8 cellular contexts compared by ENCODE assay signal in genomic region chr16:2911580-2912329, GRCh38. TPM values are rescaled to one million over a fixed set of nuclear protein-coding genes. Genes with fewer than 3 reads are reported as not detected.
DNase-seq lines count a peak whose midpoint lies in the region; ATAC-seq lines count a peak whose summit lies in the region.

Gene FLYWCH1, plus strand, starts transcription at chr16:2911931. Its CDS starts 17,755 bp downstream, at chr16:2929686.

- H3K4me3 ChIP-seq in aorta (ENCODE audit: low read length in 2 of 2) = peak within 1 kb of the TSS; percentile 84 to 86

- DNase-seq in NCI-H2081 treated with DMSO at 0.1 percent for 48 hours (lab: John Stamatoyannopoulos, UW) (peak; percentile 86), T1000 (lab: John Stamatoyannopoulos, UW) (peak; percentile 97), astrocyte of the hippocampus (ENCODE audit: low read depth, low spot score) (peak; percentile 100), hepatic stellate cell (ENCODE audit: low spot score) (peak; percentile 96), renal cortical epithelial cell (ENCODE audit: low read depth) (peak; percentile 90), aorta (peak; percentile 99 to 100)

- H3K27ac ChIP-seq in aorta (ENCODE audit: low read depth in 1 of 2, low read length in 2 of 2) = peak within 1 kb of the TSS; percentile 73 to 77

- no peaks in the 10 kb centered on the region for H3K27me3 ChIP-seq in aorta (ENCODE audit: control insufficient read depth in 1 of 2, insufficient read depth in 2 of 2, low read length in 1 of 2)

- intact Hi-C loops in aorta (cut with DNase I) = no loop called here

- no peaks in the 10 kb centered on the region for H3K4me1 ChIP-seq in aorta (ENCODE audit: control insufficient read depth in 1 of 2, insufficient read depth in 2 of 2, low read length in 2 of 2)

- WGBS in aorta, 2 donors = 0% methylated on average over 65 to 87 of the region's 87 CpGs

- no peaks in the 10 kb centered on the region for H3K9me3 ChIP-seq in aorta (ENCODE audit: control insufficient read depth, low read length)

- H3K36me3 ChIP-seq in aorta (ENCODE audit: control insufficient read depth in 1 of 2, insufficient read depth in 2 of 2, low read length in 1 of 2) = no peaks in the 10 kb centered on the region

- ATAC-seq in GM18519 (IDR thresholded peaks at IDR 0.05; ENCODE audit: low FRiP score, unreplicated experiment) (peak; percentile 83), HG03045 (IDR thresholded peaks at IDR 0.05; ENCODE audit: unreplicated experiment) (peak; percentile 90), aorta (ENCODE audit: low FRiP score) (peak; percentile 99)

RNA-seq across cellular contexts. Expression of gene FLYWCH1, which starts in this region (rescaled TPM):
- total RNA-seq in renal cortical epithelial cell (35.3 and 42.9 TPM in 2 replicates), aorta (10 to 100 TPM; 40.6 to 72.4 TPM)
- 100 to 1,000 TPM in 1 of 2 donors, 10 to 100 TPM in 1; 24.2 to 103 TPM for polyA plus RNA-seq in aorta

Comparison
In these comparisons a context has a peak if more than half of its experiments do, and no peak if none do; other contexts are left out.
1. Peak in every context shown above with its lines: DNase-seq, ATAC-seq, H3K4me3 ChIP-seq and H3K27ac ChIP-seq.